Comparison of ENCODE assay signal across 1 cellular context in the genomic region with DNA sequence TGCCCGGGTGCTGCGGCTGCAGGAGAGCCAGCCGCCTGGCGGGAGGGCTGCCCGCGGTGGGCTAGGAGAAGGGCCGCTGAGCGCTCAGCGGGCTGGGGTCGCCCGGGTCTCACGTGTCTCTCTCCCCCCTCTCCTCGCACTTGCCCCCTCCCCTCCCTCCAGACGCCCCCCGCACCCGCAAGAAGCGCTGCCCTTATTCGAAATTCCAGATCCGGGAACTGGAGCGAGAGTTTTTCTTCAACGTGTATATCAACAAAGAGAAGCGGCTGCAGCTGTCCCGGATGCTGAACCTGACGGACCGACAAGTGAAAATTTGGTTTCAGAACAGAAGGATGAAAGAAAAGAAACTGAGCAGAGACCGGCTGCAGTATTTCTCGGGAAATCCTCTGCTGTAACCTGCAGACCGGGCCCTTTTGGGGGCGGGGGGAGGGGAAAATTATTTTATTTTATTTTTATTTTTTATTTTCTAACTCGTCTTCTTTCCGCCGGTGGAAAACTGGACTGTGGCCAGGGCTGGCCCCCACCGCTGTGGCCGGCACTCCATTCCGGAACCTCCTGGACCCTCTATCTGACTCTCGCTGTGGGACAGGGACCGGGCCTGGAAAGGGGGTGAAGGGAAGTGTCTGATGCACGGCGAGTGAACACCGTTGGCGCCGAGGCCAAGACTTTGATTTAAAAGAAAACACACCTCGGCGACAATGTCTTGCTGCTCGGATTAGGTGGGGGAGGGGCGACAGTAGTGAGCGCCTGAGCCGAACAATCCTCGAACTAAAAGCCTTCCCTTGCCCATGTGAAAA.
A peak's percentile ranks its signal among the peaks of the same experiment; 100 is the strongest.
TF ChIP-seq lines count a peak whose summit lies in the region.

No MANE protein-coding gene starts in this region.

TF ChIP-seq in H1, 55 proteins besides CTCF, POLR2A, EP300 and RAD21:
- TF ChIP-seq EGR1 (IDR thresholded peaks at IDR 0.05; ENCODE audit: borderline replicate concordance, low read depth, low read length) (0 out of 2 replicates have a peak, but pooled peaks have one; percentile 25), SP4 (IDR thresholded peaks at IDR 0.05; ENCODE audit: low read length) (no peak), TCF12 (IDR thresholded peaks at IDR 0.05; ENCODE audit: low read depth, low read length) (0 out of 2 replicates have a peak, but pooled peaks have one; percentile 40), CTBP2 (IDR thresholded peaks at IDR 0.05; ENCODE audit: borderline replicate concordance, insufficient read depth, insufficient read length, low read length) (peak; percentile 91), EZH2 (IDR thresholded peaks at IDR 0.05; ENCODE audit: low read depth, low read length, severe bottlenecking) (peak; percentile 85), CREB1 (IDR thresholded peaks at IDR 0.05) (no peak), SIN3A (conservative IDR thresholded peaks at IDR 0.05 in 1 of 2, IDR thresholded peaks at IDR 0.05 in 1 of 2; ENCODE audit: low read depth in 1 of 2, low read length in 2 of 2) (no peak), SP1 (IDR thresholded peaks at IDR 0.05; ENCODE audit: low read depth, low read length) (peak; percentile 71), CBX8 (IDR thresholded peaks at IDR 0.05; ENCODE audit: borderline replicate concordance, low read depth, low read length) (0 out of 2 replicates have a peak, but pooled peaks have one; percentile 67), SUZ12 (IDR thresholded peaks at IDR 0.05; ENCODE audit: low read length) (peak; percentile 84), KDM5A (IDR thresholded peaks at IDR 0.05; ENCODE audit: low read length) (no peak), RNF2 (IDR thresholded peaks at IDR 0.05; ENCODE audit: borderline replicate concordance, low read depth, low read length, missing control alignments, poor library complexity, severe bottlenecking) (peak; percentile 6)
- TF ChIP-seq, protein P1, sequence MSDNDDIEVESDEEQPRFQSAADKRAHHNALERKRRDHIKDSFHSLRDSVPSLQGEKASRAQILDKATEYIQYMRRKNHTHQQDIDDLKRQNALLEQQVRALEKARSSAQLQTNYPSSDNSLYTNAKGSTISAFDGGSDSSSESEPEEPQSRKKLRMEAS (IDR thresholded peaks at IDR 0.05), result peak; percentile 9; the same call in 1 of the 2 replicates
